In genomic region chr11:36511062-36511461, GRCh38 we compare ENCODE assay signal across 7 cellular contexts. TPM values are rescaled to one million over a fixed set of nuclear protein-coding genes. Genes with fewer than 3 reads are reported as not detected.
DNase-seq lines count a peak whose midpoint lies in the region; ATAC-seq and TF ChIP-seq lines count a peak whose summit lies in the region.
"Not testable (repeated sequence)": the region's sequence is repeated elsewhere in the genome, so short reads cannot be mapped to it uniquely, and the experiment has no call there.

No MANE protein-coding gene starts in this region.

- H3K27me3 ChIP-seq in HCT116 (ENCODE audit: insufficient read depth, low read length); SU-DHL-6 (ENCODE audit: low read length); heart left ventricle; smooth muscle cell (ENCODE audit: low read depth): not testable (repeated sequence)

- H3K4me3 Mint-ChIP-seq in activated T-helper 17 cell treated with anti-CD3 and anti-CD28 coated beads, Interleukin-2, amount 50 U/mL, for 72 hours = peak overlapping the region; percentile 93
- H3K4me3 Mint-ChIP-seq in central memory CD8-positive, alpha-beta T cell = peak overlapping the region; percentile 95
- peak overlapping the region; percentile 93 to 100 (median 98) for H3K4me3 Mint-ChIP-seq in naive thymus-derived CD8-positive, alpha-beta T cell

- H4K20me1 ChIP-seq in HCT116 (ENCODE audit: insufficient read depth); SU-DHL-6 (ENCODE audit: low read depth, low read length): not testable (repeated sequence)
- H4K20me1 ChIP-seq in smooth muscle cell (ENCODE audit: low read depth) = peaks cover 22% of the 10 kb centered on the region

- H3K9me3 ChIP-seq in HCT116 (ENCODE audit: control insufficient read depth in 1 of 2, insufficient read depth in 1 of 2, low read depth in 1 of 2, low read length in 2 of 2); SU-DHL-6 (ENCODE audit: insufficient read depth, low read length); smooth muscle cell (replicated peaks; ENCODE audit: low read depth): not testable (repeated sequence)
- H3K9me3 ChIP-seq in heart left ventricle = peaks cover 0 to 16% (median 7%) of the 10 kb centered on the region in 12 donors

- peaks cover 15% of the 10 kb centered on the region for H3K27me3 Mint-ChIP-seq in activated T-helper 17 cell treated with anti-CD3 and anti-CD28 coated beads, Interleukin-2, amount 50 U/mL, for 72 hours
- H3K27me3 Mint-ChIP-seq in central memory CD8-positive, alpha-beta T cell = peaks cover 27% of the 10 kb centered on the region
- peaks cover 0 to 24% (median 10%) of the 10 kb centered on the region in 5 donors for H3K27me3 Mint-ChIP-seq in naive thymus-derived CD8-positive, alpha-beta T cell

- not testable (repeated sequence) for H3K27ac ChIP-seq in HCT116 (ENCODE audit: low read depth, low read length); SU-DHL-6 (ENCODE audit: low read depth, low read length)
- H3K27ac ChIP-seq in heart left ventricle (peak overlapping the region in 7 of 12 donors; percentile 80 to 96 (median 89)), smooth muscle cell (ENCODE audit: low read depth) (peak overlapping the region; percentile 78)

- POLR2A ChIA-PET in HCT116 (lab: Charles Lee) = not testable (repeated sequence)
- POLR2A ChIA-PET in naive thymus-derived CD8-positive, alpha-beta T cell (lab: Charles Lee) = interaction anchor here (1.2 kb wide), 1 partner anchor 221 kb away, joined by 3 read pairs; no protein-coding TSS in a partner anchor

- H3K36me3 Mint-ChIP-seq in activated T-helper 17 cell treated with anti-CD3 and anti-CD28 coated beads, Interleukin-2, amount 50 U/mL, for 72 hours (ENCODE audit: low read depth) = peaks cover 11% of the 10 kb centered on the region
- peaks cover 10% of the 10 kb centered on the region for H3K36me3 Mint-ChIP-seq in central memory CD8-positive, alpha-beta T cell (ENCODE audit: insufficient read depth)
- H3K36me3 Mint-ChIP-seq in naive thymus-derived CD8-positive, alpha-beta T cell = not testable (repeated sequence)

- RAD21 ChIA-PET in HCT116 (lab: Charles Lee; ENCODE audit: low non-redundant PET in 1 of 2, low total read pairs in 2 of 2, uncharacterized antibody in 2 of 2, unreplicated experiment in 2 of 2) = interaction anchor here in 1 of 2 experiments (0.8 kb wide), 1 partner anchor 30 kb away, joined by 3 read pairs; no protein-coding TSS in a partner anchor

- H3K27ac Mint-ChIP-seq in activated T-helper 17 cell treated with anti-CD3 and anti-CD28 coated beads, Interleukin-2, amount 50 U/mL, for 72 hours = peak overlapping the region; percentile 96
- H3K27ac Mint-ChIP-seq in central memory CD8-positive, alpha-beta T cell (ENCODE audit: low read depth) = peak overlapping the region; percentile 98
- H3K27ac Mint-ChIP-seq in naive thymus-derived CD8-positive, alpha-beta T cell = peak overlapping the region in 6 of 10 donors; percentile 90 to 97 (median 96)

- H3K36me3 ChIP-seq in HCT116 (ENCODE audit: control insufficient read depth in 1 of 2, insufficient read depth in 2 of 2, low read length in 2 of 2); SU-DHL-6 (ENCODE audit: low read length); heart left ventricle; smooth muscle cell (ENCODE audit: low read depth): not testable (repeated sequence)

- CTCF ChIA-PET in HCT116 (lab: Charles Lee) = interaction anchor here (1.4 to 1.7 kb wide), 2 partner anchors 18 to 30 kb away, joined by 5 to 9 read pairs; no protein-coding TSS in a partner anchor

- H3K4me1 ChIP-seq in HCT116 (ENCODE audit: control insufficient read depth in 1 of 2, insufficient read depth in 2 of 2, low read length in 2 of 2) (peaks cover 0 to 12% of the 10 kb centered on the region in 2 experiments; a peak in 1 of 4 replicates), heart left ventricle (peaks cover 0 to 34% (median 17%) of the 10 kb centered on the region in 12 donors)
- not testable (repeated sequence) for H3K4me1 ChIP-seq in smooth muscle cell (ENCODE audit: low read depth)

- H3K79me2 ChIP-seq in HCT116 (ENCODE audit: insufficient read depth, low read length) = peaks cover 24% of the 10 kb centered on the region
- H3K79me2 ChIP-seq in SU-DHL-6 (ENCODE audit: insufficient read depth, low read length) = peaks cover 16% of the 10 kb centered on the region
- peaks cover 30% of the 10 kb centered on the region for H3K79me2 ChIP-seq in smooth muscle cell (ENCODE audit: low read depth)

- H3K4me1 Mint-ChIP-seq in activated T-helper 17 cell treated with anti-CD3 and anti-CD28 coated beads, Interleukin-2, amount 50 U/mL, for 72 hours = peaks cover 12% of the 10 kb centered on the region
- H3K4me1 Mint-ChIP-seq in central memory CD8-positive, alpha-beta T cell = peaks cover 25% of the 10 kb centered on the region
- peaks cover 18 to 32% (median 29%) of the 10 kb centered on the region in 4 donors for H3K4me1 Mint-ChIP-seq in naive thymus-derived CD8-positive, alpha-beta T cell

- not testable (repeated sequence) for H3K9me3 Mint-ChIP-seq in activated T-helper 17 cell treated with anti-CD3 and anti-CD28 coated beads, Interleukin-2, amount 50 U/mL, for 72 hours; central memory CD8-positive, alpha-beta T cell; naive thymus-derived CD8-positive, alpha-beta T cell

- WGBS in heart left ventricle, 4 donors = 66 to 82% (median 73%) methylated on average over 2 of the region's 2 CpGs
- WGBS in smooth muscle cell (ENCODE audit: low lambda C conversion rate) = 94% methylated on average over 2 of the region's 2 CpGs

- not testable (repeated sequence) for TF ChIP-seq RAD21 in HCT116 (IDR thresholded peaks at IDR 0.05; ENCODE audit: low read depth)

- not testable (repeated sequence) for H3K9ac ChIP-seq in HCT116 (ENCODE audit: low read length); SU-DHL-6 (ENCODE audit: low read length); smooth muscle cell (ENCODE audit: low read depth)

- TF ChIP-seq POLR2A in HCT116 (IDR thresholded peaks at IDR 0.05; ENCODE audit: borderline replicate concordance, extremely low read depth, insufficient read depth, insufficient read length); heart left ventricle (IDR thresholded peaks at IDR 0.05): not testable (repeated sequence)

- DNase-seq in HCT116 (ENCODE audit: low read depth, low spot score); central memory CD8-positive, alpha-beta T cell (ENCODE audit: low spot score in 2 of 2); heart left ventricle; naive thymus-derived CD8-positive, alpha-beta T cell; smooth muscle cell (lab: John Stamatoyannopoulos, UW; ENCODE audit: unreplicated experiment): not testable (repeated sequence)

- intact Hi-C loops in HCT116 (cut with micrococcal nuclease) (loop anchor here (2.0 kb wide), 1 partner anchor 30 kb away; no protein-coding TSS in a partner anchor), heart left ventricle (cut with DNase I) (loop anchor here in 2 of 10 donors (2.0 to 10.0 kb wide), 2 partner anchors 30 to 84 kb away; partner anchors contain the start of genes IFTAP (in 1 of the 2) and RAG2 (in 1 of the 2))

- TF ChIP-seq CTCF in HCT116 (IDR thresholded peaks at IDR 0.05 in 2 of 3, conservative IDR thresholded peaks at IDR 0.05 in 1 of 3; ENCODE audit: borderline replicate concordance in 1 of 3, insufficient read depth in 1 of 3, low read depth in 2 of 3, low read length in 2 of 3); SU-DHL-6 (IDR thresholded peaks at IDR 0.05; ENCODE audit: insufficient read depth, low read length, poor library complexity, severe bottlenecking); heart left ventricle (IDR thresholded peaks at IDR 0.05); smooth muscle cell (IDR thresholded peaks at IDR 0.05; ENCODE audit: borderline replicate concordance, insufficient read depth, poor library complexity, severe bottlenecking): not testable (repeated sequence)

- not testable (repeated sequence) for ATAC-seq in HCT116; activated T-helper 17 cell treated with anti-CD3 and anti-CD28 coated beads, Interleukin-2, amount 50 U/mL, for 72 hours (replicated peaks); central memory CD8-positive, alpha-beta T cell (replicated peaks; ENCODE audit: extremely low read depth, poor library complexity, severe bottlenecking); heart left ventricle; naive thymus-derived CD8-positive, alpha-beta T cell

- H2AFZ ChIP-seq in HCT116 (ENCODE audit: low read depth, low read length, poor library complexity, severe bottlenecking) = peak overlapping the region; percentile 89
- H2AFZ ChIP-seq in SU-DHL-6 (ENCODE audit: low read depth, low read length, severe bottlenecking) = not testable (repeated sequence)
- peak overlapping the region; percentile 98 for H2AFZ ChIP-seq in smooth muscle cell (ENCODE audit: low read depth)

- not testable (repeated sequence) for H3K9me2 ChIP-seq in HCT116 (ENCODE audit: insufficient read depth); SU-DHL-6 (replicated peaks; ENCODE audit: insufficient read depth, low read length)

- H3K4me2 ChIP-seq in HCT116 (ENCODE audit: low read length) (peak overlapping the region; percentile 74), SU-DHL-6 (ENCODE audit: low read depth, low read length, poor library complexity, severe bottlenecking) (peak overlapping the region; percentile 67), smooth muscle cell (peak overlapping the region; percentile 82)

- not testable (repeated sequence) for H3F3A ChIP-seq in SU-DHL-6 (ENCODE audit: insufficient read depth); smooth muscle cell (ENCODE audit: low read depth)

- BruUV-seq in HCT116 (replicated peaks; lab: Mats Ljungman, UMichigan) = not testable (repeated sequence)

- H3K4me3 ChIP-seq in HCT116 (replicated peaks in 1 of 2; ENCODE audit: low read depth in 1 of 2, low read length in 2 of 2) = peak overlapping the region; percentile 94 to 95
- H3K4me3 ChIP-seq in SU-DHL-6 (ENCODE audit: insufficient read depth, low read length, poor library complexity, severe bottlenecking) = not testable (repeated sequence)
- H3K4me3 ChIP-seq in heart left ventricle = peak overlapping the region in 9 of 12 donors; percentile 65 to 98 (median 85)
- H3K4me3 ChIP-seq in smooth muscle cell = peak overlapping the region; percentile 98

RNA-seq across cellular contexts. Expression of gene TRAF6, which starts 1.0 kb away (rescaled TPM):
- total RNA-seq in HCT116 (2021; ENCODE audit: unreplicated experiment) (9.3 TPM), heart left ventricle (10 to 100 TPM; 10.1 to 17.4 (median 15.1) TPM), smooth muscle cell (18.9 and 19.7 TPM in 2 replicates)
- polyA plus RNA-seq in HCT116 (2012) = 4.5 and 4.6 TPM in 2 replicates
- 10 to 100 TPM in 1 of 2 donors, 1 to 10 TPM in 1; 8.7 to 10.7 TPM for total RNA-seq in activated T-helper 17 cell treated with anti-CD3 and anti-CD28 coated beads, Interleukin-2, amount 50 U/mL, for 72 hours
- polyA plus RNA-seq in heart left ventricle (1 to 10 TPM; 2.7 to 6.6 TPM), smooth muscle cell (9.9 and 14.7 TPM in 2 replicates)
- 10 to 100 TPM; 18.9 TPM for total RNA-seq in naive thymus-derived CD8-positive, alpha-beta T cell
- 1 to 10 TPM; 5.4 to 9.5 (median 6.9) TPM for polyA plus RNA-seq in naive thymus-derived CD8-positive, alpha-beta T cell

RNA-seq across cellular contexts. Expression of gene RAG1, which starts 56.7 kb away (rescaled TPM):
- total RNA-seq in HCT116 (2021; ENCODE audit: unreplicated experiment) (0.54 TPM), heart left ventricle (1 to 10 TPM in 7 of 9 donors, under 1 TPM in 2; 0.44 to 2.6 (median 1.6) TPM), smooth muscle cell (2.7 and 3.7 TPM in 2 replicates)
- 0.20 TPM in 2 replicates for polyA plus RNA-seq in HCT116 (2012)
- under 1 TPM; 0.13 to 0.29 TPM for total RNA-seq in activated T-helper 17 cell treated with anti-CD3 and anti-CD28 coated beads, Interleukin-2, amount 50 U/mL, for 72 hours
- polyA plus RNA-seq in heart left ventricle (under 1 TPM; 0.51 to 0.80 TPM), smooth muscle cell (0.86 and 1.7 TPM in 2 replicates)
- under 1 TPM; 0.58 to 0.68 TPM for total RNA-seq in naive thymus-derived CD8-positive, alpha-beta T cell
- under 1 TPM in 2 of 3 donors, not detected in 1; 0.05 to 0.24 TPM for polyA plus RNA-seq in naive thymus-derived CD8-positive, alpha-beta T cell
